13 cellular contexts compared by ENCODE assay signal in genomic region chr9:93898502-93899426, GRCh38. TPM values are rescaled to one million over a fixed set of nuclear protein-coding genes. Genes with fewer than 3 reads are reported as not detected.
A peak's percentile ranks its signal among the peaks of the same experiment; 100 is the strongest.
DNase-seq lines count a peak whose midpoint lies in the region; ATAC-seq and TF ChIP-seq lines count a peak whose summit lies in the region.
"Had no signal": no experiment of that assay in that cellular context is flagged by ENCODE, and none has a peak within 500 bp of the region (broad histone marks: within the 10 kb centered on the region; RNA-seq: fewer than 3 reads in every experiment).

No MANE protein-coding gene starts in this region.

- H3K4me1 Mint-ChIP-seq in natural killer cell (peaks cover 6 to 16% of the 10 kb centered on the region in 2 donors), T-cell (peaks cover 23 to 28% (median 23%) of the 10 kb centered on the region in 3 donors)
- peaks cover 0 to 4% of the 10 kb centered on the region in 2 donors for H3K4me1 Mint-ChIP-seq in natural killer cell treated with Interleukin-12 subunit alpha and Interleukin-12 subunit beta and Interleukin-15 and Interleukin-18, amount 100 ng/mL, for 72 hours (ENCODE audit: low read depth in 2 of 2)

- H3K4me3 Mint-ChIP-seq in natural killer cell (no peak overlapping the region), T-cell (peak overlapping the region in 1 of 3 donors; percentile 47)
- H3K4me3 Mint-ChIP-seq in natural killer cell treated with Interleukin-12 subunit alpha and Interleukin-12 subunit beta and Interleukin-15 and Interleukin-18, amount 100 ng/mL, for 72 hours, result no peak overlapping the region

- DNase-seq in natural killer cell (peak; percentile 11), T-cell (peak in 2 of 34 experiments; percentile 7 to 11), iPS-NIHi7 (ENCODE audit: extremely low spot score) (peak; percentile 11), ureter (ENCODE audit: low spot score) (peak; percentile 34), NCI-H226 (no peak), OCI-LY7 (ENCODE audit: low spot score) (no peak)
- DNase-seq in natural killer cell treated with Interleukin-12 subunit alpha and Interleukin-12 subunit beta and Interleukin-15 and Interleukin-18, amount 100 ng/mL, for 72 hours (ENCODE audit: low spot score), result no peak
- DNase-seq: NCI-H1092, NCI-H345, SHP77 treated with DMSO at 0.1 percent for 48 hours, stomach had no signal

- H3K36me3 ChIP-seq in OCI-LY7 (ENCODE audit: insufficient read depth, low read length), result no peaks in the 10 kb centered on the region
- H3K36me3 ChIP-seq: BLaER1 treated with 17β-estradiol and CSF1 and Interleukin-3, amounts not matched to agents 10 nM and 100 nM; stomach had no signal

- no peaks in the 10 kb centered on the region for H3K9me2 ChIP-seq in OCI-LY7 (ENCODE audit: insufficient read depth, low read length)

- H3K36me3 Mint-ChIP-seq in natural killer cell (no peaks in the 10 kb centered on the region), T-cell (no peaks in the 10 kb centered on the region)
- no peaks in the 10 kb centered on the region for H3K36me3 Mint-ChIP-seq in natural killer cell treated with Interleukin-12 subunit alpha and Interleukin-12 subunit beta and Interleukin-15 and Interleukin-18, amount 100 ng/mL, for 72 hours

- H4K20me1 ChIP-seq in OCI-LY7 (ENCODE audit: insufficient read depth, low read length), result no peaks in the 10 kb centered on the region
- H4K20me1 ChIP-seq: BLaER1 treated with 17β-estradiol and CSF1 and Interleukin-3, amounts not matched to agents 10 nM and 100 nM had no signal

- no peak overlapping the region for H3K4me2 ChIP-seq in OCI-LY7 (ENCODE audit: low read length)
- H3K4me2 ChIP-seq: BLaER1 treated with 17β-estradiol and CSF1 and Interleukin-3, amounts not matched to agents 10 nM and 100 nM had no signal

- intact Hi-C loops in natural killer cell (cut with micrococcal nuclease) (no loop called here), OCI-LY7 (cut with micrococcal nuclease; ENCODE audit: unreplicated experiment) (no loop called here)

- no peak overlapping the region for H2AFZ ChIP-seq in OCI-LY7 (ENCODE audit: low read length)

- CTCF ChIA-PET in T-cell (lab: Charles Lee) (no interaction called here), OCI-LY7 (lab: Charles Lee; ENCODE audit: unreplicated experiment) (no interaction called here)

- H3K9me3 Mint-ChIP-seq in natural killer cell (no peaks in the 10 kb centered on the region), T-cell (no peaks in the 10 kb centered on the region)
- H3K9me3 Mint-ChIP-seq in natural killer cell treated with Interleukin-12 subunit alpha and Interleukin-12 subunit beta and Interleukin-15 and Interleukin-18, amount 100 ng/mL, for 72 hours, result no peaks in the 10 kb centered on the region

- no peak overlapping the region for H3K27ac Mint-ChIP-seq in natural killer cell
- H3K27ac Mint-ChIP-seq in natural killer cell treated with Interleukin-12 subunit alpha and Interleukin-12 subunit beta and Interleukin-15 and Interleukin-18, amount 100 ng/mL, for 72 hours, result no peak overlapping the region
- peak overlapping the region; percentile 86 to 96 for H3K27ac Mint-ChIP-seq in T-cell

- no peaks in the 10 kb centered on the region for H3K79me2 ChIP-seq in OCI-LY7 (ENCODE audit: insufficient read depth, low read depth, low read length)

- no TSS peak for BruUV-seq in OCI-LY7 (replicated peaks; lab: Mats Ljungman, UMichigan)

- no peaks in the 10 kb centered on the region for H3K4me1 ChIP-seq in OCI-LY7 (ENCODE audit: insufficient read depth, low read length, poor library complexity, severe bottlenecking)
- H3K4me1 ChIP-seq: BLaER1 treated with 17β-estradiol and CSF1 and Interleukin-3, amounts not matched to agents 10 nM and 100 nM had no signal

- H3K4me3 ChIP-seq in OCI-LY7 (ENCODE audit: low read depth, low read length, poor library complexity, severe bottlenecking), result no peak overlapping the region
- H3K4me3 ChIP-seq: BLaER1 treated with 17β-estradiol and CSF1 and Interleukin-3, amounts not matched to agents 10 nM and 100 nM; stomach had no signal

- H3K9me3 ChIP-seq in OCI-LY7 (ENCODE audit: low read length), result no peaks in the 10 kb centered on the region
- H3K9me3 ChIP-seq: stomach had no signal

- H3K27me3 Mint-ChIP-seq in natural killer cell (ENCODE audit: low read depth in 2 of 2) (peaks cover 0 to 3% of the 10 kb centered on the region in 2 donors), T-cell (no peaks in the 10 kb centered on the region)
- H3K27me3 Mint-ChIP-seq in natural killer cell treated with Interleukin-12 subunit alpha and Interleukin-12 subunit beta and Interleukin-15 and Interleukin-18, amount 100 ng/mL, for 72 hours, result no peaks in the 10 kb centered on the region

- POLR2A ChIA-PET in T-cell (lab: Charles Lee), result no interaction called here
- POLR2A ChIA-PET in OCI-LY7 (lab: Charles Lee), result no interaction called here

- no peak for ATAC-seq in natural killer cell
- ATAC-seq in natural killer cell treated with Interleukin-12 subunit alpha and Interleukin-12 subunit beta and Interleukin-15 and Interleukin-18, amount 100 ng/mL, for 72 hours, result no peak
- peak in 1 of 4 experiments; percentile 21 for ATAC-seq in T-cell (replicated peaks in 1 of 4)

- TF ChIP-seq CTCF in natural killer cell (IDR thresholded peaks at IDR 0.05), result no peak
- no peak for TF ChIP-seq CTCF in OCI-LY7 (conservative IDR thresholded peaks at IDR 0.05; ENCODE audit: low read length)

- no peak overlapping the region for H3K27ac ChIP-seq in OCI-LY7 (ENCODE audit: low read depth, low read length, poor library complexity, severe bottlenecking)
- H3K27ac ChIP-seq: BLaER1 treated with 17β-estradiol and CSF1 and Interleukin-3, amounts not matched to agents 10 nM and 100 nM; stomach had no signal

RNA-seq across cellular contexts. Expression of gene BARX1, which starts 56.4 kb away (rescaled TPM):
- total RNA-seq in natural killer cell (not detected), T-cell (not detected), ureter (not detected), OCI-LY7 (2022) (not detected in 2 replicates)
- total RNA-seq in natural killer cell treated with Interleukin-12 subunit alpha and Interleukin-12 subunit beta and Interleukin-15 and Interleukin-18, amount 100 ng/mL, for 72 hours, result under 1 TPM in 1 of 2 donors, not detected in 1; 0.29 TPM
- total RNA-seq in OCI-LY7 (2014; rRNA removed; shearing (Covaris generic)), result not detected in 2 replicates
- total RNA-seq: endothelial cell of umbilical vein had no signal

Comparison
In these comparisons a context has a peak if more than half of its experiments do, and no peak if none do; other contexts are left out.
1. DNase-seq: peak in natural killer cell (single experiment), iPS-NIHi7 (single experiment) and ureter (single experiment); none in natural killer cell treated with Interleukin-12 subunit alpha and Interleukin-12 subunit beta and Interleukin-15 and Interleukin-18, amount 100 ng/mL, for 72 hours (single experiment), NCI-H226 (single experiment) and OCI-LY7 (single experiment).
2. H3K27ac Mint-ChIP-seq: peak in T-cell (2 of 2); none in natural killer cell (0 of 2) and natural killer cell treated with Interleukin-12 subunit alpha and Interleukin-12 subunit beta and Interleukin-15 and Interleukin-18, amount 100 ng/mL, for 72 hours (0 of 2).